Comparison of ENCODE assay signal across 2 cellular contexts in genomic region chr7:128654501-128654900, GRCh38. TPM values are rescaled to one million over a fixed set of nuclear protein-coding genes. Genes with fewer than 3 reads are reported as not detected.
"Had no signal": no experiment of that assay in that cellular context is flagged by ENCODE, and none has a peak within 500 bp of the region (broad histone marks: within the 10 kb centered on the region; RNA-seq: fewer than 3 reads in every experiment).

No MANE protein-coding gene starts in this region.

RNA-seq across cellular contexts. Expression of gene GARIN1A, which starts 17.6 kb away (rescaled TPM):
- total RNA-seq: GM23338 had no signal
- polyA plus RNA-seq: H1 had no signal
